Comparison of ENCODE assay signal across 1 cellular context in the genomic region with DNA sequence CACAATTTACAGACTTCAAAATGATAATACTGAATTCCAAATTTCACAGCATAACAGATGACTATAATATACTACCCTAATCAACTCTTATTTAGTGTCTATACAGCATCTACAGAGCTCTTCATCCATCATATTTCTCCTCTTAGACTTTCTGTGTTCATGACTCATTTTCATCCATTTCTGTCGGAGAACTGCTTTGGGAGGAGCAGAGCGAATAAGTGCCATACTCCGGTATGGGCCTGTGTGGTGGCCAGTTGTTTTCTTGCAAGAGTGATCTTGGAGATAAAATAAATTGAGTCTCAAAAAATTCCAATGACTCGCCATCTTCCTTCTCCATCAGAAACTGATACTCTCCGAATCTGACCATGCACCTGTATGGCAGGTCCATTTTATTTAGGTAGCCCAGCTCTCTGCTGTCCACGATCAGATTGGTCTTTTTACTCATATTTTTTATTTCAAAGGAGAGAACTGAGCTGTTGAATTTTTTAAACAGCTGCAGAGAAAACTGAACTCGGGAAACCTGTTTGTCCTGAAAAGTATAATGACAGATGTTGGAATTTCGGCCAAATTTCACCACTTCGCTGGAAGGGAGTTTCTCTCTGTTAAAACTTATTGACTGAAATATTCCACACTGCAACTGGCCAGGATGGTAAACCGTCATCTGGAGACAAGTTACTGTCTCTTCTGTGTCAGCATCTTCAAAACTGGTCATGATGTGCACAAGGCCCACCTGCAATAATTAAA.
TF ChIP-seq lines count a peak whose summit lies in the region.

No MANE protein-coding gene starts in this region.

TF ChIP-seq in GM12878, 131 proteins besides CTCF, POLR2A, EP300 and RAD21:
- no peak for TF ChIP-seq HCFC1 (IDR thresholded peaks at IDR 0.05; ENCODE audit: low read length)
- TF ChIP-seq, protein P1, sequence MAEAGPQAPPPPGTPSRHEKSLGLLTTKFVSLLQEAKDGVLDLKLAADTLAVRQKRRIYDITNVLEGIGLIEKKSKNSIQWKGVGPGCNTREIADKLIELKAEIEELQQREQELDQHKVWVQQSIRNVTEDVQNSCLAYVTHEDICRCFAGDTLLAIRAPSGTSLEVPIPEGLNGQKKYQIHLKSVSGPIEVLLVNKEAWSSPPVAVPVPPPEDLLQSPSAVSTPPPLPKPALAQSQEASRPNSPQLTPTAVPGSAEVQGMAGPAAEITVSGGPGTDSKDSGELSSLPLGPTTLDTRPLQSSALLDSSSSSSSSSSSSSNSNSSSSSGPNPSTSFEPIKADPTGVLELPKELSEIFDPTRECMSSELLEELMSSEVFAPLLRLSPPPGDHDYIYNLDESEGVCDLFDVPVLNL (IDR thresholded peaks at IDR 0.05; ENCODE audit: low read depth, low read length), result no peak
- TF ChIP-seq ZSCAN29 (IDR thresholded peaks at IDR 0.05), result no peak
- TF ChIP-seq, protein P2, sequence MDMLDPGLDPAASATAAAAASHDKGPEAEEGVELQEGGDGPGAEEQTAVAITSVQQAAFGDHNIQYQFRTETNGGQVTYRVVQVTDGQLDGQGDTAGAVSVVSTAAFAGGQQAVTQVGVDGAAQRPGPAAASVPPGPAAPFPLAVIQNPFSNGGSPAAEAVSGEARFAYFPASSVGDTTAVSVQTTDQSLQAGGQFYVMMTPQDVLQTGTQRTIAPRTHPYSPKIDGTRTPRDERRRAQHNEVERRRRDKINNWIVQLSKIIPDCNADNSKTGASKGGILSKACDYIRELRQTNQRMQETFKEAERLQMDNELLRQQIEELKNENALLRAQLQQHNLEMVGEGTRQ (IDR thresholded peaks at IDR 0.05; ENCODE audit: borderline replicate concordance, low read depth, low read length), result no peak
- no peak for TF ChIP-seq CHD4 (IDR thresholded peaks at IDR 0.05)
- TF ChIP-seq FOXK2 (IDR thresholded peaks at IDR 0.05), result no peak
- TF ChIP-seq, protein P3, sequence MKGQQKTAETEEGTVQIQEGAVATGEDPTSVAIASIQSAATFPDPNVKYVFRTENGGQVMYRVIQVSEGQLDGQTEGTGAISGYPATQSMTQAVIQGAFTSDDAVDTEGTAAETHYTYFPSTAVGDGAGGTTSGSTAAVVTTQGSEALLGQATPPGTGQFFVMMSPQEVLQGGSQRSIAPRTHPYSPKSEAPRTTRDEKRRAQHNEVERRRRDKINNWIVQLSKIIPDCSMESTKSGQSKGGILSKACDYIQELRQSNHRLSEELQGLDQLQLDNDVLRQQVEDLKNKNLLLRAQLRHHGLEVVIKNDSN (IDR thresholded peaks at IDR 0.05; ENCODE audit: borderline replicate concordance, extremely low read length, insufficient read depth, low read depth, low read length), result no peak
- TF ChIP-seq RBBP5 (conservative IDR thresholded peaks at IDR 0.05), result no peak
- TF ChIP-seq, protein P4, sequence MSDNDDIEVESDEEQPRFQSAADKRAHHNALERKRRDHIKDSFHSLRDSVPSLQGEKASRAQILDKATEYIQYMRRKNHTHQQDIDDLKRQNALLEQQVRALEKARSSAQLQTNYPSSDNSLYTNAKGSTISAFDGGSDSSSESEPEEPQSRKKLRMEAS (IDR thresholded peaks at IDR 0.05; ENCODE audit: low read depth, low read length), result no peak
- TF ChIP-seq, protein P5, sequence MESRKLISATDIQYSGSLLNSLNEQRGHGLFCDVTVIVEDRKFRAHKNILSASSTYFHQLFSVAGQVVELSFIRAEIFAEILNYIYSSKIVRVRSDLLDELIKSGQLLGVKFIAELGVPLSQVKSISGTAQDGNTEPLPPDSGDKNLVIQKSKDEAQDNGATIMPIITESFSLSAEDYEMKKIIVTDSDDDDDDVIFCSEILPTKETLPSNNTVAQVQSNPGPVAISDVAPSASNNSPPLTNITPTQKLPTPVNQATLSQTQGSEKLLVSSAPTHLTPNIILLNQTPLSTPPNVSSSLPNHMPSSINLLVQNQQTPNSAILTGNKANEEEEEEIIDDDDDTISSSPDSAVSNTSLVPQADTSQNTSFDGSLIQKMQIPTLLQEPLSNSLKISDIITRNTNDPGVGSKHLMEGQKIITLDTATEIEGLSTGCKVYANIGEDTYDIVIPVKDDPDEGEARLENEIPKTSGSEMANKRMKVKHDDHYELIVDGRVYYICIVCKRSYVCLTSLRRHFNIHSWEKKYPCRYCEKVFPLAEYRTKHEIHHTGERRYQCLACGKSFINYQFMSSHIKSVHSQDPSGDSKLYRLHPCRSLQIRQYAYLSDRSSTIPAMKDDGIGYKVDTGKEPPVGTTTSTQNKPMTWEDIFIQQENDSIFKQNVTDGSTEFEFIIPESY (IDR thresholded peaks at IDR 0.05), result no peak
- no peak for TF ChIP-seq SP1 (IDR thresholded peaks at IDR 0.05; ENCODE audit: low read depth, low read length)
- no peak for TF ChIP-seq MEF2A (IDR thresholded peaks at IDR 0.05; ENCODE audit: insufficient read depth, low read depth, low read length)
- TF ChIP-seq, protein P6, sequence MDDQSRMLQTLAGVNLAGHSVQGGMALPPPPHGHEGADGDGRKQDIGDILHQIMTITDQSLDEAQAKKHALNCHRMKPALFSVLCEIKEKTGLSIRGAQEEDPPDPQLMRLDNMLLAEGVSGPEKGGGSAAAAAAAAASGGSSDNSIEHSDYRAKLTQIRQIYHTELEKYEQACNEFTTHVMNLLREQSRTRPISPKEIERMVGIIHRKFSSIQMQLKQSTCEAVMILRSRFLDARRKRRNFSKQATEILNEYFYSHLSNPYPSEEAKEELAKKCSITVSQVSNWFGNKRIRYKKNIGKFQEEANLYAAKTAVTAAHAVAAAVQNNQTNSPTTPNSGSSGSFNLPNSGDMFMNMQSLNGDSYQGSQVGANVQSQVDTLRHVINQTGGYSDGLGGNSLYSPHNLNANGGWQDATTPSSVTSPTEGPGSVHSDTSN (IDR thresholded peaks at IDR 0.05; ENCODE audit: insufficient replicate concordance, low read depth, low read length), result no peak
- TF ChIP-seq MYC (IDR thresholded peaks at IDR 0.05; ENCODE audit: insufficient read depth, insufficient read length, insufficient replicate concordance, low read length, severe bottlenecking), result no peak
- no peak for TF ChIP-seq NBN (IDR thresholded peaks at IDR 0.05)
- no peak for TF ChIP-seq KDM1A (IDR thresholded peaks at IDR 0.05; ENCODE audit: borderline replicate concordance)
- TF ChIP-seq SMAD1 (IDR thresholded peaks at IDR 0.05; ENCODE audit: low read depth, partially characterized antibody), result no peak
- no peak for TF ChIP-seq CHD1 (IDR thresholded peaks at IDR 0.05; ENCODE audit: low read depth, low read length)
TF ChIP-seq in GM12878: peak in this region for 0.
